In genomic region chr12:52632656-52633055, GRCh38 we compare ENCODE assay signal across 18 cellular contexts. TPM values are rescaled to one million over a fixed set of nuclear protein-coding genes. Genes with fewer than 3 reads are reported as not detected.
DNase-seq lines count a peak whose midpoint lies in the region; ATAC-seq and TF ChIP-seq lines count a peak whose summit lies in the region.
"Had no signal": no experiment of that assay in that cellular context is flagged by ENCODE, and none has a peak within 500 bp of the region (broad histone marks: within the 10 kb centered on the region; RNA-seq: fewer than 3 reads in every experiment).

No MANE protein-coding gene starts in this region.

- no peaks in the 10 kb centered on the region for H3K79me1 ChIP-seq in mesendoderm (ENCODE audit: low read length)

- intact Hi-C loops in CD4-positive, alpha-beta T cell (cut with DNase I, micrococcal nuclease), result loop anchor here in 1 of 2 experiments (1.0 to 2.0 kb wide), 2 partner anchors 13 to 18 kb away; no protein-coding TSS in a partner anchor
- intact Hi-C loops in aorta (cut with DNase I), result no loop called here

- H2BK120ac ChIP-seq in mesendoderm (ENCODE audit: low read depth, low read length), result no peak overlapping the region

- CTCF ChIA-PET in CD4-positive, alpha-beta T cell (lab: Charles Lee), result interaction anchor here (1.1 kb wide), 1 partner anchor 32 kb away, joined by 3 read pairs; no protein-coding TSS in a partner anchor

- H3K27me3 Mint-ChIP-seq in CD4-positive, alpha-beta T cell, result no peaks in the 10 kb centered on the region
- H3K27me3 Mint-ChIP-seq in osteocyte (ENCODE audit: unreplicated experiment), result peaks cover 50% of the 10 kb centered on the region

- POLR2A ChIA-PET in CD4-positive, alpha-beta T cell (lab: Charles Lee), result interaction anchor here (1.1 to 3.1 kb wide), 8 partner anchors 10 to 242 kb away, joined by 3 to 27 read pairs (median 6); no protein-coding TSS in a partner anchor

- peak overlapping the region; percentile 89 for H3K27ac Mint-ChIP-seq in CD4-positive, alpha-beta T cell
- H3K27ac Mint-ChIP-seq in osteocyte (ENCODE audit: unreplicated experiment), result no peak overlapping the region

- no peaks in the 10 kb centered on the region for H4K20me1 ChIP-seq in BLaER1 treated with 17β-estradiol and CSF1 and Interleukin-3, amounts not matched to agents 10 nM and 100 nM

- peak overlapping the region in 7 of 11 experiments; percentile 14 to 78 (median 71); a peak in 14 of 22 replicates for H3K27ac ChIP-seq in BLaER1 treated with 17β-estradiol and CSF1 and Interleukin-3, amounts not matched to agents 10 nM and 100 nM
- H3K27ac ChIP-seq in CD4-positive, alpha-beta T cell (ENCODE audit: low read depth, low read length), result no peak overlapping the region
- no peak overlapping the region for H3K27ac ChIP-seq in mesendoderm (ENCODE audit: low read depth, low read length)
- H3K27ac ChIP-seq in aorta (ENCODE audit: low read depth in 1 of 2, low read length in 2 of 2), result no peak overlapping the region
- H3K27ac ChIP-seq: HL-60 had no signal

- H3K27me3 ChIP-seq in BLaER1 treated with 17β-estradiol and CSF1 and Interleukin-3, amounts not matched to agents 10 nM and 100 nM, result no peaks in the 10 kb centered on the region
- H3K27me3 ChIP-seq in CD4-positive, alpha-beta T cell (ENCODE audit: control insufficient read depth, insufficient read depth, low read length), result no peaks in the 10 kb centered on the region
- no peaks in the 10 kb centered on the region for H3K27me3 ChIP-seq in mesendoderm (ENCODE audit: insufficient read depth, low read length, poor library complexity)
- no peaks in the 10 kb centered on the region for H3K27me3 ChIP-seq in aorta (ENCODE audit: control insufficient read depth in 1 of 2, insufficient read depth in 2 of 2, low read length in 1 of 2)

- no peak overlapping the region for H3K4me3 ChIP-seq in BLaER1 treated with 17β-estradiol and CSF1 and Interleukin-3, amounts not matched to agents 10 nM and 100 nM
- H3K4me3 ChIP-seq in mesendoderm (ENCODE audit: low read length) (no peak overlapping the region), aorta (ENCODE audit: low read length in 2 of 2) (no peak overlapping the region)
- H3K4me3 ChIP-seq: HAP-1 had no signal

- H3K36me3 ChIP-seq in BLaER1 treated with 17β-estradiol and CSF1 and Interleukin-3, amounts not matched to agents 10 nM and 100 nM, result no peaks in the 10 kb centered on the region
- H3K36me3 ChIP-seq in mesendoderm (ENCODE audit: control insufficient read depth, insufficient read depth, low read length) (no peaks in the 10 kb centered on the region), aorta (ENCODE audit: control insufficient read depth in 1 of 2, insufficient read depth in 2 of 2, low read length in 1 of 2) (no peaks in the 10 kb centered on the region)
- H3K36me3 ChIP-seq: HAP-1 had no signal

- WGBS in mesendoderm (ENCODE audit: extremely low coverage, insufficient coverage, low lambda C conversion rate), result no CpG with 5 or more reads among the region's 4 CpGs
- WGBS in aorta, 2 donors, result 79 to 82% methylated on average over 4 of the region's 4 CpGs

- H2BK15ac ChIP-seq in mesendoderm (replicated peaks; ENCODE audit: low read depth), result no peak overlapping the region

- H3K4me1 ChIP-seq in BLaER1 treated with 17β-estradiol and CSF1 and Interleukin-3, amounts not matched to agents 10 nM and 100 nM, result peaks cover 11 to 50% (median 40%) of the 10 kb centered on the region in 10 experiments; a peak in 17 of 20 replicates
- H3K4me1 ChIP-seq in mesendoderm (ENCODE audit: control insufficient read depth, low read depth, low read length), result no peaks in the 10 kb centered on the region
- no peaks in the 10 kb centered on the region for H3K4me1 ChIP-seq in aorta (ENCODE audit: control insufficient read depth in 1 of 2, insufficient read depth in 2 of 2, low read length in 2 of 2)
- H3K4me1 ChIP-seq: HAP-1 had no signal

- H2AK5ac ChIP-seq in mesendoderm (ENCODE audit: low read length), result no peak overlapping the region

- H3K9ac ChIP-seq in BLaER1 treated with 17β-estradiol and CSF1 and Interleukin-3, amounts not matched to agents 10 nM and 100 nM, result peak overlapping the region in 4 of 11 experiments; percentile 4 to 52 (median 32); a peak in 6 of 22 replicates
- H3K9ac ChIP-seq in mesendoderm (ENCODE audit: low read length), result no peak overlapping the region

- DNase-seq in CD4-positive, alpha-beta T cell, result no peak
- DNase-seq in left kidney (ENCODE audit: low read depth, low spot score) (peak; percentile 29), osteocyte (ENCODE audit: extremely low spot score, unreplicated experiment) (peak; percentile 32), mesendoderm (no peak), aorta (no peak)
- DNase-seq: NCI-H1417, NCI-H187 treated with DMSO at 0.1 percent for 48 hours, NCI-H446, NCI-H69, SIG-M5 had no signal

- H3K4me2 ChIP-seq in BLaER1 treated with 17β-estradiol and CSF1 and Interleukin-3, amounts not matched to agents 10 nM and 100 nM, result peak overlapping the region; percentile 13 to 78 (median 65); a peak in 21 of 22 replicates
- no peak overlapping the region for H3K4me2 ChIP-seq in mesendoderm (ENCODE audit: low read length)

- H3K23ac ChIP-seq in mesendoderm (ENCODE audit: low read length), result no peak overlapping the region

- no peak overlapping the region for H3K4ac ChIP-seq in mesendoderm (ENCODE audit: low read depth, low read length)

- H3K4me1 Mint-ChIP-seq in CD4-positive, alpha-beta T cell (ENCODE audit: low read depth), result peaks cover 77% of the 10 kb centered on the region
- no peaks in the 10 kb centered on the region for H3K4me1 Mint-ChIP-seq in osteocyte (ENCODE audit: unreplicated experiment)

- H4K5ac ChIP-seq in mesendoderm (ENCODE audit: low read length), result no peak overlapping the region

- H3K79me2 ChIP-seq in mesendoderm (ENCODE audit: control insufficient read depth, insufficient read depth, low read length), result no peaks in the 10 kb centered on the region

- H3K9me3 ChIP-seq in BLaER1 treated with 17β-estradiol and CSF1 and Interleukin-3, amounts not matched to agents 10 nM and 100 nM (replicated peaks in 1 of 11), result no peaks in the 10 kb centered on the region
- no peaks in the 10 kb centered on the region for H3K9me3 ChIP-seq in CD4-positive, alpha-beta T cell (ENCODE audit: control insufficient read depth, low read length)
- H3K9me3 ChIP-seq in aorta (ENCODE audit: control insufficient read depth, low read length), result no peaks in the 10 kb centered on the region
- H3K9me3 ChIP-seq: HAP-1 had no signal

- no peak overlapping the region for H3K4me3 Mint-ChIP-seq in CD4-positive, alpha-beta T cell
- H3K4me3 Mint-ChIP-seq in osteocyte (ENCODE audit: unreplicated experiment), result no peak overlapping the region
- H3K4me3 Mint-ChIP-seq: IgD-negative memory B cell had no signal

- no peak overlapping the region for H3K56ac ChIP-seq in mesendoderm (ENCODE audit: low read length)

- no peaks in the 10 kb centered on the region for H3K9me3 Mint-ChIP-seq in CD4-positive, alpha-beta T cell
- H3K9me3 Mint-ChIP-seq in osteocyte (ENCODE audit: unreplicated experiment), result no peaks in the 10 kb centered on the region
- H3K9me3 Mint-ChIP-seq: CD8-positive, alpha-beta memory T cell; IgD-negative memory B cell had no signal

- H3K18ac ChIP-seq in mesendoderm (ENCODE audit: low read length), result no peak overlapping the region

- no peak overlapping the region for H4K8ac ChIP-seq in mesendoderm (ENCODE audit: low read depth, low read length)

- TF ChIP-seq CTCF in CD4-positive, alpha-beta T cell (IDR thresholded peaks at IDR 0.05), result no peak
- no peak for TF ChIP-seq CTCF in osteocyte (IDR thresholded peaks at IDR 0.05)

- H2BK5ac ChIP-seq in mesendoderm (ENCODE audit: low read length), result no peak overlapping the region

- H3K36me3 Mint-ChIP-seq in CD4-positive, alpha-beta T cell (ENCODE audit: low read depth), result peaks cover 10% of the 10 kb centered on the region
- no peaks in the 10 kb centered on the region for H3K36me3 Mint-ChIP-seq in osteocyte (ENCODE audit: unreplicated experiment)
- H3K36me3 Mint-ChIP-seq: CD8-positive, alpha-beta memory T cell; IgD-negative memory B cell had no signal

- no peak for ATAC-seq in CD4-positive, alpha-beta T cell (ENCODE audit: poor library complexity)
- ATAC-seq in aorta (ENCODE audit: low FRiP score) (no peak), GM21528 (IDR thresholded peaks at IDR 0.05; ENCODE audit: low FRiP score, unreplicated experiment) (no peak)

RNA-seq across cellular contexts. Expression of gene KRT73, which starts 14.3 kb away (rescaled TPM):
- total RNA-seq in CD4-positive, alpha-beta T cell, result 10 to 100 TPM; 67.2 to 69.7 TPM
- total RNA-seq in osteocyte, result not detected in 2 replicates
- not detected for polyA plus RNA-seq in mesendoderm (2013, experiment 1 of 2)
- polyA plus RNA-seq in mesendoderm (2013, experiment 2 of 2), result not detected
- not detected for total RNA-seq in aorta
- not detected for polyA plus RNA-seq in aorta
- total RNA-seq: G401, LHCN-M2 had no signal
- polyA plus RNA-seq: IgD-negative memory B cell had no signal

RNA-seq across cellular contexts. Expression of gene KRT2, which starts 19.4 kb away (rescaled TPM):
- 1 to 10 TPM; 1.7 to 2.1 TPM for total RNA-seq in CD4-positive, alpha-beta T cell
- not detected in 2 replicates for total RNA-seq in osteocyte
- polyA plus RNA-seq in mesendoderm (2013, experiment 1 of 2), result not detected
- polyA plus RNA-seq in mesendoderm (2013, experiment 2 of 2), result not detected
- not detected for total RNA-seq in aorta
- under 1 TPM; 0.05 to 0.50 TPM for polyA plus RNA-seq in aorta
- total RNA-seq: CD8-positive, alpha-beta memory T cell; G401; LHCN-M2 had no signal
- polyA plus RNA-seq: IgD-negative memory B cell had no signal

RNA-seq across cellular contexts. Expression of gene KRT72, which starts 31.4 kb away (rescaled TPM):
- total RNA-seq in CD4-positive, alpha-beta T cell, result 10 to 100 TPM; 82.2 to 83.4 TPM
- not detected in 2 replicates for total RNA-seq in osteocyte
- polyA plus RNA-seq in mesendoderm (2013, experiment 1 of 2), result not detected
- not detected for polyA plus RNA-seq in mesendoderm (2013, experiment 2 of 2)
- not detected for total RNA-seq in aorta
- 1 to 10 TPM in 1 of 2 donors, not detected in 1; 1.6 TPM for polyA plus RNA-seq in aorta
- total RNA-seq: CD8-positive, alpha-beta memory T cell; G401; LHCN-M2 had no signal
- polyA plus RNA-seq: CD8-positive, alpha-beta memory T cell; IgD-negative memory B cell had no signal

RNA-seq across cellular contexts. Expression of gene KRT1, which starts 47.6 kb away (rescaled TPM):
- 1 to 10 TPM; 3.9 to 4.0 TPM for total RNA-seq in CD4-positive, alpha-beta T cell
- not detected in 2 replicates for total RNA-seq in osteocyte
- polyA plus RNA-seq in mesendoderm (2013, experiment 1 of 2), result not detected
- polyA plus RNA-seq in mesendoderm (2013, experiment 2 of 2), result not detected
- under 1 TPM in 1 of 2 donors, not detected in 1; 0.51 TPM for total RNA-seq in aorta
- polyA plus RNA-seq in aorta, result not detected
- total RNA-seq: CD8-positive, alpha-beta memory T cell; G401; LHCN-M2 had no signal

RNA-seq across cellular contexts. Expression of gene KRT74, which starts 59.0 kb away (rescaled TPM):
- total RNA-seq in CD4-positive, alpha-beta T cell, result under 1 TPM; 0.30 to 0.34 TPM
- total RNA-seq in osteocyte (not detected in 2 replicates), aorta (not detected)
- polyA plus RNA-seq in mesendoderm (2013, experiment 1 of 2), result not detected
- not detected for polyA plus RNA-seq in mesendoderm (2013, experiment 2 of 2)
- polyA plus RNA-seq in aorta, result not detected
- total RNA-seq: CD8-positive, alpha-beta memory T cell; G401; LHCN-M2 had no signal
- polyA plus RNA-seq: CD8-positive, alpha-beta memory T cell; IgD-negative memory B cell had no signal

Comparison
In these comparisons a context has a peak if more than half of its experiments do, and no peak if none do; other contexts are left out.
1. H3K27ac ChIP-seq: peak in BLaER1 treated with 17β-estradiol and CSF1 and Interleukin-3, amounts not matched to agents 10 nM and 100 nM (7 of 11); none in CD4-positive, alpha-beta T cell (single experiment), mesendoderm (single experiment) and aorta (0 of 2).
2. DNase-seq: peak in left kidney (single experiment) and osteocyte (single experiment); none in CD4-positive, alpha-beta T cell (0 of 10), mesendoderm (single experiment) and aorta (0 of 2).
3. RNA of gene KRT73, which starts 14.3 kb away (total RNA-seq): 67.2 to 69.7 TPM in CD4-positive, alpha-beta T cell; not detected in osteocyte and not detected in aorta; every median in the first group is over 10 times any median in the second.
4. RNA of gene KRT72, which starts 31.4 kb away (total RNA-seq): 82.2 to 83.4 TPM in CD4-positive, alpha-beta T cell; not detected in osteocyte and not detected in aorta; every median in the first group is over 10 times any median in the second.